ENCODE assay signal across 29 cellular contexts in genomic region chr9:132919609-132920268, GRCh38. TPM values are rescaled to one million over a fixed set of nuclear protein-coding genes. Genes with fewer than 3 reads are reported as not detected.
"Had no signal": no experiment of that assay in that cellular context is flagged by ENCODE, and none has a peak within 500 bp of the region (broad histone marks: within the 10 kb centered on the region; RNA-seq: fewer than 3 reads in every experiment).

No MANE protein-coding gene starts in this region.

- DNase-seq: activated B cell treated with CpG ODN at 0.5 μM for 24 hours; activated CD4-positive, alpha-beta T cell treated with anti-CD3 and anti-CD28 coated beads for 36 hours; activated CD8-positive, alpha-beta memory T cell treated with anti-CD3 and anti-CD28 coated beads, Interleukin-2, amount 10 ng/mL, durations not matched to agents 7 days and 5 days; activated CD8-positive, alpha-beta T cell treated with anti-CD3 and anti-CD28 coated beads, Interleukin-2, amount 10 ng/mL, durations not matched to agents 7 days and 5 days; activated T-cell treated with anti-CD3 and anti-CD28 coated beads, Interleukin-2, amount 50 U/mL, for 48 hours; effector memory CD8-positive, alpha-beta T cell; erythroblast; head of caudate nucleus; kidney glomerular epithelial cell; mammary epithelial cell; naive thymus-derived CD4-positive, alpha-beta T cell; nucleus accumbens; psoas muscle; spleen; stimulated activated naive CD4-positive, alpha-beta T cell treated with Interleukin-2 at 50 U/mL for 16 hours; T-helper 1 cell had no signal

- H3K9me3 Mint-ChIP-seq: activated B cell treated with CpG ODN at 0.5 μM for 24 hours; activated T-helper 2 cell treated with anti-CD3 and anti-CD28 coated beads, Interferon-gamma antibody, Interleukin-2, Interleukin-4, amounts not matched to agents 10 μg/mL and 5 μg/mL and 100 μg/mL, durations not matched to agents 14 hours and 24 hours and 36 hours; brain; effector memory CD8-positive, alpha-beta T cell; naive thymus-derived CD4-positive, alpha-beta T cell; neural crest cell; T-helper 2 cell treated with Interferon-gamma antibody and Interleukin-4, amounts not matched to agents 5 μg/mL and 100 μg/mL, for 36 hours; type B pancreatic cell had no signal

- H2AFZ ChIP-seq: parathyroid adenoma had no signal

- H3K4me1 ChIP-seq: ascending aorta, gastroesophageal sphincter, parathyroid adenoma, psoas muscle, spleen, vagina had no signal

- H3K79me2 ChIP-seq: parathyroid adenoma had no signal

- H3K27me3 ChIP-seq: ascending aorta, cardiac muscle cell, gastroesophageal sphincter, spleen, vagina had no signal

- H3K27ac Mint-ChIP-seq: activated B cell treated with CpG ODN at 0.5 μM for 24 hours; activated CD4-positive, alpha-beta T cell treated with anti-CD3 and anti-CD28 coated beads for 36 hours; activated CD8-positive, alpha-beta memory T cell treated with anti-CD3 and anti-CD28 coated beads, Interleukin-2, amount 10 ng/mL, durations not matched to agents 7 days and 5 days; activated CD8-positive, alpha-beta T cell treated with anti-CD3 and anti-CD28 coated beads, Interleukin-2, amount 10 ng/mL, durations not matched to agents 7 days and 5 days; activated naive CD8-positive, alpha-beta T cell; activated T-helper 2 cell treated with anti-CD3 and anti-CD28 coated beads, Interferon-gamma antibody, Interleukin-2, Interleukin-4, amounts not matched to agents 10 μg/mL and 5 μg/mL and 100 μg/mL, durations not matched to agents 14 hours and 24 hours and 36 hours; naive thymus-derived CD4-positive, alpha-beta T cell; T-helper 2 cell treated with Interferon-gamma antibody and Interleukin-4, amounts not matched to agents 5 μg/mL and 100 μg/mL, for 36 hours; type B pancreatic cell had no signal

- H3K27me3 Mint-ChIP-seq: activated B cell treated with CpG ODN at 0.5 μM for 24 hours; activated CD4-positive, alpha-beta T cell treated with anti-CD3 and anti-CD28 coated beads for 36 hours; activated CD8-positive, alpha-beta memory T cell treated with anti-CD3 and anti-CD28 coated beads, Interleukin-2, amount 10 ng/mL, durations not matched to agents 7 days and 5 days; activated naive CD8-positive, alpha-beta T cell; effector memory CD8-positive, alpha-beta T cell; naive thymus-derived CD4-positive, alpha-beta T cell; type B pancreatic cell had no signal

- ATAC-seq: activated CD4-positive, alpha-beta T cell treated with anti-CD3 and anti-CD28 coated beads for 36 hours; activated CD8-positive, alpha-beta memory T cell treated with anti-CD3 and anti-CD28 coated beads, Interleukin-2, amount 10 ng/mL, durations not matched to agents 7 days and 5 days; activated CD8-positive, alpha-beta T cell treated with anti-CD3 and anti-CD28 coated beads, Interleukin-2, amount 10 ng/mL, durations not matched to agents 7 days and 5 days; effector memory CD8-positive, alpha-beta T cell; gastroesophageal sphincter; naive thymus-derived CD4-positive, alpha-beta T cell; psoas muscle had no signal

- H3K4me1 Mint-ChIP-seq: activated B cell treated with CpG ODN at 0.5 μM for 24 hours; activated CD4-positive, alpha-beta T cell treated with anti-CD3 and anti-CD28 coated beads for 36 hours; activated CD8-positive, alpha-beta memory T cell treated with anti-CD3 and anti-CD28 coated beads, Interleukin-2, amount 10 ng/mL, durations not matched to agents 7 days and 5 days; brain; naive thymus-derived CD4-positive, alpha-beta T cell; neural crest cell had no signal

- H3K9ac ChIP-seq: parathyroid adenoma had no signal

- H3K4me3 ChIP-seq: ascending aorta, cardiac muscle cell, coronary artery, gastroesophageal sphincter, psoas muscle, spleen, thoracic aorta, vagina had no signal

- H3K9me3 ChIP-seq: ascending aorta, thoracic aorta, vagina had no signal

- H3K4me3 Mint-ChIP-seq: activated B cell treated with CpG ODN at 0.5 μM for 24 hours; activated CD4-positive, alpha-beta T cell treated with anti-CD3 and anti-CD28 coated beads for 36 hours; activated CD8-positive, alpha-beta memory T cell treated with anti-CD3 and anti-CD28 coated beads, Interleukin-2, amount 10 ng/mL, durations not matched to agents 7 days and 5 days; activated CD8-positive, alpha-beta T cell treated with anti-CD3 and anti-CD28 coated beads, Interleukin-2, amount 10 ng/mL, durations not matched to agents 7 days and 5 days; activated naive CD8-positive, alpha-beta T cell; brain; effector memory CD8-positive, alpha-beta T cell; naive thymus-derived CD4-positive, alpha-beta T cell; neural crest cell; T-helper 2 cell treated with Interferon-gamma antibody and Interleukin-4, amounts not matched to agents 5 μg/mL and 100 μg/mL, for 36 hours; type B pancreatic cell had no signal

- H3K27ac ChIP-seq: ascending aorta, cardiac muscle cell, coronary artery, gastroesophageal sphincter, parathyroid adenoma, psoas muscle, spleen, thoracic aorta, vagina had no signal

RNA-seq across cellular contexts. Expression of gene AK8, which starts 41.7 kb away (rescaled TPM):
- total RNA-seq: activated T-helper 2 cell treated with anti-CD3 and anti-CD28 coated beads, Interferon-gamma antibody, Interleukin-2, Interleukin-4, amounts not matched to agents 10 μg/mL and 5 μg/mL and 100 μg/mL, durations not matched to agents 14 hours and 24 hours and 36 hours; ascending aorta; psoas muscle had no signal

RNA-seq across cellular contexts. Expression of gene GFI1B, which starts 58.8 kb away (rescaled TPM):
- total RNA-seq: activated CD8-positive, alpha-beta memory T cell treated with anti-CD3 and anti-CD28 coated beads, Interleukin-2, amount 10 ng/mL, durations not matched to agents 7 days and 5 days; activated CD8-positive, alpha-beta T cell treated with anti-CD3 and anti-CD28 coated beads, Interleukin-2, amount 10 ng/mL, durations not matched to agents 7 days and 5 days; activated T-helper 2 cell treated with anti-CD3 and anti-CD28 coated beads, Interferon-gamma antibody, Interleukin-2, Interleukin-4, amounts not matched to agents 10 μg/mL and 5 μg/mL and 100 μg/mL, durations not matched to agents 14 hours and 24 hours and 36 hours; ascending aorta; gastroesophageal sphincter; mammary epithelial cell; neural crest cell; psoas muscle; thoracic aorta; vagina had no signal
- polyA plus RNA-seq: cardiac muscle cell; mammary epithelial cell; naive thymus-derived CD4-positive, alpha-beta T cell had no signal
